28 cellular contexts compared by ENCODE assay signal in the genomic region with DNA sequence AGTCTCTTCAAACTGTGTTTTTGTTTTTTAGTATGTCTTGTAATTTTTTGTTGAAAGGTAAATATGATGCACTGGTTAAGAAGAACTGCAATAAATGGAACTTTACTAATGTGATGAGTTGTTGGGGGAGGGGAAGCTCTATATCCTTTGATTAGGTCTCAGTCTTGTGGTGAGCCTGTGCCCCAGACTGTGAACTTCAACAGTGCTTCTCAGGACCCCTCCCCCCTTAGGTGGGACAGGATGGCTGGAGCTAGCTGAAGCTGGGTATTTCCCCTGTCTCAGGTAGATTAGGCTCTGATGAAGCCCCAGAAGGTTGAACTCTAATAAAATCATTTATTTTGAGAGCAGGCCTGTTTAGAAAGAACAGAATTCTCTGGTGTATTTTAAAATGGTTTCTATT.
"Had no signal": no experiment of that assay in that cellular context is flagged by ENCODE, and none has a peak within 500 bp of the region (broad histone marks: within the 10 kb centered on the region; RNA-seq: fewer than 3 reads in every experiment).

No MANE protein-coding gene starts in this region.

- H3K9me3 ChIP-seq: esophagus muscularis mucosa, heart left ventricle, left lung, neutrophil, ovary, right lobe of liver, thoracic aorta, vagina had no signal

- H3K27ac ChIP-seq: esophagus muscularis mucosa, foreskin keratinocyte, neutrophil, ovary, right lobe of liver, vagina had no signal

- H3K4me1 Mint-ChIP-seq: activated B cell treated with CpG ODN at 0.5 μM for 24 hours; activated CD8-positive, alpha-beta memory T cell treated with anti-CD3 and anti-CD28 coated beads, Interleukin-2, amount 10 ng/mL, durations not matched to agents 7 days and 5 days; activated naive CD4-positive, alpha-beta T cell treated with anti-CD3 and anti-CD28 coated beads, Interleukin-2, amount 50 U/mL, for 24 hours; central memory CD8-positive, alpha-beta T cell; nephron progenitor cell had no signal

- H3K27me3 ChIP-seq: esophagus muscularis mucosa, heart left ventricle, neutrophil, ovary, right lobe of liver, vagina had no signal

- H3K4me3 Mint-ChIP-seq: activated B cell treated with CpG ODN at 0.5 μM for 24 hours; activated CD8-positive, alpha-beta memory T cell treated with anti-CD3 and anti-CD28 coated beads, Interleukin-2, amount 10 ng/mL, durations not matched to agents 7 days and 5 days; activated CD8-positive, alpha-beta T cell treated with anti-CD3 and anti-CD28 coated beads, Interleukin-2, amount 10 ng/mL, durations not matched to agents 7 days and 5 days; activated naive CD4-positive, alpha-beta T cell treated with anti-CD3 and anti-CD28 coated beads, Interleukin-2, amount 50 U/mL, for 24 hours; central memory CD8-positive, alpha-beta T cell; naive B cell; nephron progenitor cell; stimulated activated naive CD8-positive, alpha-beta T cell treated with anti-CD3 and anti-CD28 coated beads, Interleukin-15, Interleukin-2, amounts not matched to agents 100 ng/mL and 50 ng/mL, for 24 hours; type B pancreatic cell had no signal

- ATAC-seq: activated CD8-positive, alpha-beta memory T cell treated with anti-CD3 and anti-CD28 coated beads, Interleukin-2, amount 10 ng/mL, durations not matched to agents 7 days and 5 days; activated CD8-positive, alpha-beta T cell treated with anti-CD3 and anti-CD28 coated beads, Interleukin-2, amount 10 ng/mL, durations not matched to agents 7 days and 5 days; foreskin keratinocyte; heart left ventricle; left lung; right lobe of liver had no signal

- H3K27me3 Mint-ChIP-seq: progenitor cell of endocrine pancreas, type B pancreatic cell had no signal

- FAIRE-seq: bronchial epithelial cell, colon had no signal

- H3K36me3 Mint-ChIP-seq: activated CD8-positive, alpha-beta memory T cell treated with anti-CD3 and anti-CD28 coated beads, Interleukin-2, amount 10 ng/mL, durations not matched to agents 7 days and 5 days; activated naive CD4-positive, alpha-beta T cell treated with anti-CD3 and anti-CD28 coated beads, Interleukin-2, amount 50 U/mL, for 24 hours; naive B cell; type B pancreatic cell had no signal

- H3K4me1 ChIP-seq: foreskin keratinocyte, left lung had no signal

- H3K36me3 ChIP-seq: esophagus muscularis mucosa, heart left ventricle, left lung, neutrophil, ovary, right lobe of liver, thoracic aorta, vagina had no signal

- H3K27ac Mint-ChIP-seq: activated B cell treated with CpG ODN at 0.5 μM for 24 hours; activated CD8-positive, alpha-beta memory T cell treated with anti-CD3 and anti-CD28 coated beads, Interleukin-2, amount 10 ng/mL, durations not matched to agents 7 days and 5 days; activated CD8-positive, alpha-beta T cell treated with anti-CD3 and anti-CD28 coated beads, Interleukin-2, amount 10 ng/mL, durations not matched to agents 7 days and 5 days; activated naive CD4-positive, alpha-beta T cell treated with anti-CD3 and anti-CD28 coated beads, Interleukin-2, amount 50 U/mL, for 24 hours; activated T-helper 2 cell treated with anti-CD3 and anti-CD28 coated beads, Interferon-gamma antibody, Interleukin-2, Interleukin-4, amounts not matched to agents 10 μg/mL and 5 μg/mL and 100 μg/mL, durations not matched to agents 14 hours and 24 hours and 36 hours; nephron progenitor cell; progenitor cell of endocrine pancreas; stimulated activated naive CD8-positive, alpha-beta T cell treated with anti-CD3 and anti-CD28 coated beads, Interleukin-15, Interleukin-2, amounts not matched to agents 100 ng/mL and 50 ng/mL, for 24 hours; type B pancreatic cell had no signal

- DNase-seq: activated B cell treated with CpG ODN at 0.5 μM for 24 hours; activated CD8-positive, alpha-beta memory T cell treated with anti-CD3 and anti-CD28 coated beads, Interleukin-2, amount 10 ng/mL, durations not matched to agents 7 days and 5 days; activated CD8-positive, alpha-beta T cell treated with anti-CD3 and anti-CD28 coated beads, Interleukin-2, amount 10 ng/mL, durations not matched to agents 7 days and 5 days; activated T-cell treated with anti-CD3 and anti-CD28 coated beads, Interleukin-2, amount 50 U/mL, for 48 hours; dermis blood vessel endothelial cell; effector CD4-positive, alpha-beta T cell; foreskin keratinocyte; heart left ventricle; hypothalamus; left lung; naive B cell; nephron progenitor cell; ovary; right lobe of liver; stimulated activated CD4-positive, alpha-beta T cell treated with anti-CD3 and anti-CD28 coated beads, Interleukin-4, amount 100 ng/mL, for 1 hour had no signal

- H3K9me3 Mint-ChIP-seq: activated B cell treated with CpG ODN at 0.5 μM for 24 hours; activated naive CD4-positive, alpha-beta T cell treated with anti-CD3 and anti-CD28 coated beads, Interleukin-2, amount 50 U/mL, for 24 hours; activated T-helper 2 cell treated with anti-CD3 and anti-CD28 coated beads, Interferon-gamma antibody, Interleukin-2, Interleukin-4, amounts not matched to agents 10 μg/mL and 5 μg/mL and 100 μg/mL, durations not matched to agents 14 hours and 24 hours and 36 hours; central memory CD8-positive, alpha-beta T cell; naive B cell; nephron progenitor cell had no signal

- H3K4me3 ChIP-seq: esophagus muscularis mucosa, heart left ventricle, left lung, lung, ovary, right lobe of liver, thoracic aorta, vagina had no signal
